Comparison of ENCODE assay signal across 19 cellular contexts in genomic region chr13:97372929-97373328, GRCh38.
"Had no signal": no experiment of that assay in that cellular context is flagged by ENCODE, and none has a peak within 500 bp of the region (broad histone marks: within the 10 kb centered on the region; RNA-seq: fewer than 3 reads in every experiment).

No MANE protein-coding gene starts in this region.

- H3K4me3 ChIP-seq: cardiac muscle cell, coronary artery, heart left ventricle, lower lobe of right lung, transverse colon had no signal

- H3K27ac ChIP-seq: cardiac muscle cell, coronary artery, epithelial cell of prostate, heart left ventricle, lower lobe of right lung, parathyroid adenoma, transverse colon had no signal

- H3K9ac ChIP-seq: parathyroid adenoma had no signal

- H3K4me1 ChIP-seq: parathyroid adenoma had no signal

- H3K4me3 Mint-ChIP-seq: activated CD4-positive, alpha-beta memory T cell treated with anti-CD3 and anti-CD28 coated beads for 36 hours; activated CD4-positive, alpha-beta T cell treated with anti-CD3 and anti-CD28 coated beads for 36 hours; activated CD8-positive, alpha-beta memory T cell treated with anti-CD3 and anti-CD28 coated beads, Interleukin-2, amount 10 ng/mL, durations not matched to agents 7 days and 5 days; immature natural killer cell; T-helper 1 cell treated with Interleukin-12 subunit alpha and Interleukin-12 subunit beta and Interleukin-4 antibody, amounts not matched to agents 30 μg/mL and 1 μg/mL, for 36 hours had no signal

- H3K9me3 Mint-ChIP-seq: activated CD4-positive, alpha-beta memory T cell treated with anti-CD3 and anti-CD28 coated beads for 36 hours; immature natural killer cell; T-helper 1 cell treated with Interleukin-12 subunit alpha and Interleukin-12 subunit beta and Interleukin-4 antibody, amounts not matched to agents 30 μg/mL and 1 μg/mL, for 36 hours had no signal

- DNase-seq: activated CD4-positive, alpha-beta memory T cell treated with anti-CD3 and anti-CD28 coated beads for 36 hours; activated CD4-positive, alpha-beta T cell treated with anti-CD3 and anti-CD28 coated beads for 36 hours; activated CD8-positive, alpha-beta memory T cell treated with anti-CD3 and anti-CD28 coated beads, Interleukin-2, amount 10 ng/mL, durations not matched to agents 7 days and 5 days; activated naive CD4-positive, alpha-beta T cell treated with anti-CD3 and anti-CD28 coated beads, Interleukin-2, amount 50 U/mL, for 16 hours; activated T-cell treated with anti-CD3 and anti-CD28 coated beads, Interleukin-2, amount 50 U/mL, for 1 hour; effector memory CD4-positive, alpha-beta T cell; heart left ventricle; immature natural killer cell; left cardiac atrium; lower lobe of right lung; midbrain; stimulated activated CD4-positive, alpha-beta T cell treated with anti-CD3 and anti-CD28 coated beads, Interleukin-12 subunit alpha, Interleukin-12 subunit beta, amount 100 ng/mL, for 4 hours; stimulated activated CD4-positive, alpha-beta T cell treated with anti-CD3 and anti-CD28 coated beads, Interleukin-2, amount 100 ng/mL, for 24 hours; transverse colon had no signal

- H3K79me2 ChIP-seq: parathyroid adenoma had no signal

- H3K27me3 Mint-ChIP-seq: activated CD4-positive, alpha-beta memory T cell treated with anti-CD3 and anti-CD28 coated beads for 36 hours; activated CD4-positive, alpha-beta T cell treated with anti-CD3 and anti-CD28 coated beads for 36 hours; activated CD8-positive, alpha-beta memory T cell treated with anti-CD3 and anti-CD28 coated beads, Interleukin-2, amount 10 ng/mL, durations not matched to agents 7 days and 5 days had no signal

- ATAC-seq: activated CD4-positive, alpha-beta T cell treated with anti-CD3 and anti-CD28 coated beads for 36 hours; activated CD8-positive, alpha-beta memory T cell treated with anti-CD3 and anti-CD28 coated beads, Interleukin-2, amount 10 ng/mL, durations not matched to agents 7 days and 5 days; heart left ventricle; left cardiac atrium; lower lobe of right lung had no signal

- H3K27ac Mint-ChIP-seq: activated CD4-positive, alpha-beta memory T cell treated with anti-CD3 and anti-CD28 coated beads for 36 hours; activated CD4-positive, alpha-beta T cell treated with anti-CD3 and anti-CD28 coated beads for 36 hours; activated CD8-positive, alpha-beta memory T cell treated with anti-CD3 and anti-CD28 coated beads, Interleukin-2, amount 10 ng/mL, durations not matched to agents 7 days and 5 days; T-helper 1 cell treated with Interleukin-12 subunit alpha and Interleukin-12 subunit beta and Interleukin-4 antibody, amounts not matched to agents 30 μg/mL and 1 μg/mL, for 36 hours had no signal

- H3K27me3 ChIP-seq: cardiac muscle cell, heart left ventricle, transverse colon had no signal

- H3K9me3 ChIP-seq: heart left ventricle, lower lobe of right lung, transverse colon had no signal

- H2AFZ ChIP-seq: parathyroid adenoma had no signal
